In genomic region chr20:31699801-31700728, GRCh38 we compare ENCODE assay signal across 10 cellular contexts. TPM values are rescaled to one million over a fixed set of nuclear protein-coding genes. Genes with fewer than 3 reads are reported as not detected.
A peak's percentile ranks its signal among the peaks of the same experiment; 100 is the strongest.
DNase-seq lines count a peak whose midpoint lies in the region; ATAC-seq and TF ChIP-seq lines count a peak whose summit lies in the region.
"Had no signal": no experiment of that assay in that cellular context is flagged by ENCODE, and none has a peak within 500 bp of the region (broad histone marks: within the 10 kb centered on the region; RNA-seq: fewer than 3 reads in every experiment).

No MANE protein-coding gene starts in this region.

- no peaks in the 10 kb centered on the region for H3K27me3 Mint-ChIP-seq in osteocyte (ENCODE audit: unreplicated experiment)

- no peak for DNase-seq in AG04450 (ENCODE audit: low read depth, low spot score)
- DNase-seq in colonic mucosa = no peak
- no peak for DNase-seq in osteocyte (ENCODE audit: extremely low spot score, unreplicated experiment)
- DNase-seq in activated gamma-delta T cell (lab: John Stamatoyannopoulos, UW) = no peak
- DNase-seq in NOMO-1 treated with dmso at 0.1 percent for 144 hours (lab: John Stamatoyannopoulos, UW; ENCODE audit: unreplicated experiment) = no peak
- no peak for DNase-seq in globus pallidus (ENCODE audit: low spot score)
- DNase-seq: stimulated activated CD4-positive, alpha-beta T cell treated with anti-CD3 and anti-CD28 coated beads, Interleukin-4, amount 100 ng/mL, for 1 hour had no signal

- no peak for TF ChIP-seq CTCF in AG04450 (IDR thresholded peaks at IDR 0.05; ENCODE audit: low read depth, low read length)
- TF ChIP-seq CTCF in OCI-LY3 (IDR thresholded peaks at IDR 0.05; ENCODE audit: low read depth, low read length) = no peak
- no peak for TF ChIP-seq CTCF in colonic mucosa (IDR thresholded peaks at IDR 0.05)
- TF ChIP-seq CTCF in osteocyte (IDR thresholded peaks at IDR 0.05) = no peak

- H3K9me3 ChIP-seq in AG04450 (ENCODE audit: control insufficient read depth, insufficient read depth, low read length) (no peaks in the 10 kb centered on the region), OCI-LY3 (ENCODE audit: insufficient read depth, low read length) (no peaks in the 10 kb centered on the region), colonic mucosa (no peaks in the 10 kb centered on the region)

- H2AFZ ChIP-seq in OCI-LY3 (ENCODE audit: low read depth, low read length) = no peak overlapping the region

- POLR2A ChIA-PET in AG04450 (lab: Yijun Ruan, JAX) = interaction anchor here (0.6 to 2.6 kb wide), 5 partner anchors 13 to 369 kb away, joined by 3 to 12 read pairs (median 5); no protein-coding TSS in a partner anchor

- H3K4me3 Mint-ChIP-seq in osteocyte (ENCODE audit: unreplicated experiment) = no peak overlapping the region

- H3K27me3 ChIP-seq in AG04450 (ENCODE audit: control insufficient read depth, insufficient read depth, low read length) (no peaks in the 10 kb centered on the region), OCI-LY3 (ENCODE audit: low read depth, low read length) (no peaks in the 10 kb centered on the region), colonic mucosa (no peaks in the 10 kb centered on the region)
- H3K27me3 ChIP-seq: cardiac muscle cell had no signal

- intact Hi-C loops in colonic mucosa (cut with DNase I) = no loop called here

- H3K9ac ChIP-seq in OCI-LY3 (ENCODE audit: low read length) (no peak overlapping the region), colonic mucosa (ENCODE audit: low read depth in 2 of 2, low read length in 2 of 2) (peak overlapping the region in 1 of 2 donors; percentile 42)

- H3K4me2 ChIP-seq in OCI-LY3 (ENCODE audit: low read length) = peak overlapping the region; percentile 66

- peaks cover 27% of the 10 kb centered on the region for H3K4me1 ChIP-seq in OCI-LY3 (ENCODE audit: low read length)
- H3K4me1 ChIP-seq in colonic mucosa = peaks cover 14% of the 10 kb centered on the region

- peaks cover 13% of the 10 kb centered on the region for H3K36me3 Mint-ChIP-seq in osteocyte (ENCODE audit: unreplicated experiment)

- H3K9me3 Mint-ChIP-seq in osteocyte (ENCODE audit: unreplicated experiment) = no peaks in the 10 kb centered on the region

- CTCF ChIA-PET in AG04450 (lab: Charles Lee) = interaction anchor here (0.9 to 8.7 kb wide), 8 partner anchors 23 to 137 kb away, joined by 3 to 77 read pairs (median 5); partner anchors contain the start of gene BCL2L1

- H3K27ac Mint-ChIP-seq in osteocyte (ENCODE audit: unreplicated experiment) = peak overlapping the region; percentile 95

- H3K4me1 Mint-ChIP-seq in osteocyte (ENCODE audit: unreplicated experiment) = peaks cover 50% of the 10 kb centered on the region

- H3K4me3 ChIP-seq in AG04450 (ENCODE audit: low read depth, low read length) = no peak overlapping the region
- no peak overlapping the region for H3K4me3 ChIP-seq in OCI-LY3 (ENCODE audit: low read length)
- no peak overlapping the region for H3K4me3 ChIP-seq in colonic mucosa
- H3K4me3 ChIP-seq: cardiac muscle cell had no signal

- H4K20me1 ChIP-seq in OCI-LY3 (ENCODE audit: insufficient read depth, low read length) = peaks cover 35% of the 10 kb centered on the region

- H3K79me2 ChIP-seq in OCI-LY3 (ENCODE audit: low read length) = peaks cover 66% of the 10 kb centered on the region

- H3K36me3 ChIP-seq in OCI-LY3 (replicated peaks; ENCODE audit: low read depth, low read length) (peaks cover 33% of the 10 kb centered on the region), colonic mucosa (no peaks in the 10 kb centered on the region)
- H3K36me3 ChIP-seq: cardiac muscle cell had no signal

- H3K27ac ChIP-seq in AG04450 (ENCODE audit: low read depth, low read length) (peak overlapping the region; percentile 97), OCI-LY3 (ENCODE audit: low read length) (peak overlapping the region; percentile 33; the same call in 1 of the 2 replicates), colonic mucosa (peak overlapping the region; percentile 81)

- ATAC-seq in HG03097 (IDR thresholded peaks at IDR 0.05; ENCODE audit: low FRiP score, unreplicated experiment) = no peak

RNA-seq across cellular contexts. Expression of gene BCL2L1, which starts 22.6 kb away (rescaled TPM):
- polyA plus RNA-seq in AG04450 (2011; rRNA removed) = 57.5 and 58.6 TPM in 2 replicates
- 37.9 and 48.8 TPM in 2 replicates for polyA minus RNA-seq in AG04450 (2011; rRNA and poly(A)+ RNA removed)
- total RNA-seq in colonic mucosa (10 to 100 TPM; 55.9 to 59.4 TPM), osteocyte (67.0 and 69.4 TPM in 2 replicates)

RNA-seq across cellular contexts. Expression of gene TPX2, which starts 39.0 kb away (rescaled TPM):
- 19.8 and 24.4 TPM in 2 replicates for polyA plus RNA-seq in AG04450 (2011; rRNA removed)
- 11.8 and 17.8 TPM in 2 replicates for polyA minus RNA-seq in AG04450 (2011; rRNA and poly(A)+ RNA removed)
- total RNA-seq in colonic mucosa = 10 to 100 TPM; 21.8 to 74.5 TPM
- total RNA-seq in osteocyte = 22.6 and 25.5 TPM in 2 replicates

Comparison
In these comparisons a context has a peak if more than half of its experiments do, and no peak if none do; other contexts are left out.
1. H3K27ac ChIP-seq: peak in every context shown above with its lines; median percentile 97 in AG04450; 81 in colonic mucosa; 33 in OCI-LY3.